In the genomic region with DNA sequence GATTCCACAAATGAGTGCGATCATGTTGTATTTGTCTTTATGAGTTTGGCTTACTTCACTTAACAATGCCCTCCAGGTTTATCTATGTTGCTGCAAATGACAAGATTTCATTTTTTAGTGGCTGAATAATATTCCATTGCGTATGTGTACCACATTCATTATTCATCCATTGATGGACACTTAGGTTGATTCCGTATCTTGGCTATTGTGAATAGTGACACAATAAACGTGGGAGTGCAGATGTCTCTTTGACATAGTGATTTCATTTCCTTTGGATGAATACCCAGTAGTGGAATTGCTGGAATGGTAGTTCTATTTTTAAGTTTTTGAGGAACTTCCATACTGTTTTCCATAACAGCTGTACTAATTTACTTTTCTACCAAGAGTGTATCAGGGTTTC, we compare ENCODE assay signal across 19 cellular contexts.
"Had no signal": no experiment of that assay in that cellular context is flagged by ENCODE, and none has a peak within 500 bp of the region (broad histone marks: within the 10 kb centered on the region; RNA-seq: fewer than 3 reads in every experiment).

No MANE protein-coding gene starts in this region.

- ATAC-seq: activated T-cell treated with anti-CD3 and anti-CD28 coated beads, Interleukin-2, amount 50 U/mL, for 4 hours; left lung; naive thymus-derived CD8-positive, alpha-beta T cell; WTC11 had no signal

- H3K4me1 ChIP-seq: adrenal gland, left lung, neural progenitor cell, prostate gland, spleen, upper lobe of left lung had no signal

- H3K4me2 ChIP-seq: neural progenitor cell had no signal

- H3K4me3 ChIP-seq: adrenal gland, left lung, lung, neural progenitor cell, prostate gland, spleen, upper lobe of left lung had no signal

- H3K36me3 ChIP-seq: adrenal gland, left lung, neural progenitor cell, prostate gland, spleen, upper lobe of left lung had no signal

- H2AFZ ChIP-seq: neural progenitor cell had no signal

- H3K9ac ChIP-seq: neural progenitor cell had no signal

- H3K27ac ChIP-seq: adrenal gland, left lung, neural progenitor cell, prostate gland, spleen, upper lobe of left lung had no signal

- H3K27me3 ChIP-seq: adrenal gland, left lung, neural progenitor cell, spleen, upper lobe of left lung had no signal

- H3K9me3 ChIP-seq: adrenal gland, prostate gland, spleen, upper lobe of left lung had no signal

- DNase-seq: activated CD4-positive, alpha-beta T cell treated with anti-CD3 and anti-CD28 coated beads, Interleukin-2, amount 50 U/mL, for 48 hours; activated CD8-positive, alpha-beta memory T cell treated with anti-CD3 and anti-CD28 coated beads, Interleukin-2, amount 50 U/mL, for 48 hours; activated naive CD4-positive, alpha-beta T cell; activated T-cell treated with anti-CD3 and anti-CD28 coated beads, Interleukin-2, amount 50 U/mL, for 4 hours; adrenal gland; caudate nucleus; effector CD8-positive, alpha-beta T cell; kidney glomerular epithelial cell; left lung; naive thymus-derived CD8-positive, alpha-beta T cell; spleen; stimulated activated CD4-positive, alpha-beta T cell treated with anti-CD3 and anti-CD28 coated beads, Interleukin-4, amount 100 ng/mL, for 1 hour; stimulated activated naive CD4-positive, alpha-beta T cell; T1000 had no signal
